31 cellular contexts compared by ENCODE assay signal in genomic region chr12:8622681-8623080, GRCh38. TPM values are rescaled to one million over a fixed set of nuclear protein-coding genes. Genes with fewer than 3 reads are reported as not detected.
"Had no signal": no experiment of that assay in that cellular context is flagged by ENCODE, and none has a peak within 500 bp of the region (broad histone marks: within the 10 kb centered on the region; RNA-seq: fewer than 3 reads in every experiment).

No MANE protein-coding gene starts in this region.

- H3K4me1 Mint-ChIP-seq: activated naive CD8-positive, alpha-beta T cell treated with anti-CD3 and anti-CD28 coated beads for 36 hours had no signal

- ATAC-seq: body of pancreas; left cardiac atrium; naive thymus-derived CD8-positive, alpha-beta T cell; sciatic nerve had no signal

- H3K9me3 Mint-ChIP-seq: activated naive CD4-positive, alpha-beta T cell treated with anti-CD3 and anti-CD28 coated beads for 36 hours; activated naive CD8-positive, alpha-beta T cell treated with anti-CD3 and anti-CD28 coated beads for 36 hours; stimulated activated naive CD8-positive, alpha-beta T cell treated with anti-CD3 and anti-CD28 coated beads, Interleukin-15, Interleukin-2, amounts not matched to agents 100 ng/mL and 50 ng/mL, for 24 hours had no signal

- H3K27me3 ChIP-seq: adrenal gland, body of pancreas, dorsolateral prefrontal cortex, uterus had no signal

- H3K9me3 ChIP-seq: adrenal gland, body of pancreas, thoracic aorta, uterus had no signal

- H3K27me3 Mint-ChIP-seq: activated naive CD8-positive, alpha-beta T cell treated with anti-CD3 and anti-CD28 coated beads for 36 hours; naive thymus-derived CD8-positive, alpha-beta T cell; progenitor cell of endocrine pancreas; stimulated activated naive CD8-positive, alpha-beta T cell treated with anti-CD3 and anti-CD28 coated beads, Interleukin-15, Interleukin-2, amounts not matched to agents 100 ng/mL and 50 ng/mL, for 24 hours had no signal

- H3K36me3 Mint-ChIP-seq: activated naive CD8-positive, alpha-beta T cell treated with anti-CD3 and anti-CD28 coated beads for 36 hours; naive thymus-derived CD8-positive, alpha-beta T cell had no signal

- DNase-seq: activated CD4-positive, alpha-beta T cell treated with anti-CD3 and anti-CD28 coated beads for 4 hours; activated CD4-positive, alpha-beta T cell treated with anti-CD3 and anti-CD28 coated beads, Interleukin-2, amount 50 U/mL, for 48 hours; activated CD8-positive, alpha-beta memory T cell treated with anti-CD3 and anti-CD28 coated beads for 24 hours; activated effector memory CD4-positive, alpha-beta T cell treated with Interleukin-2 at 50 U/mL for 16 hours; activated naive CD4-positive, alpha-beta T cell treated with anti-CD3 and anti-CD28 coated beads for 36 hours; activated naive CD8-positive, alpha-beta T cell treated with anti-CD3 and anti-CD28 coated beads for 36 hours; adrenal gland; aorta; body of pancreas; dorsolateral prefrontal cortex; effector memory CD4-positive, alpha-beta T cell; erythroblast; head of caudate nucleus; hippocampal formation; left cardiac atrium; mammary epithelial cell; naive thymus-derived CD8-positive, alpha-beta T cell; retina; stimulated activated CD4-positive, alpha-beta T cell treated with anti-CD3 and anti-CD28 coated beads, Interleukin-12 subunit alpha, Interleukin-12 subunit beta, amount 100 ng/mL, for 4 hours; stimulated activated CD4-positive, alpha-beta T cell treated with anti-CD3 and anti-CD28 coated beads, Interleukin-4, amount 100 ng/mL, for 1 hour; trophoblast cell; uterus had no signal

- H3K27ac ChIP-seq: adrenal gland, body of pancreas, dorsolateral prefrontal cortex, skin epidermis, thoracic aorta, uterus, VCaP had no signal

- H3K4me3 Mint-ChIP-seq: activated naive CD4-positive, alpha-beta T cell treated with anti-CD3 and anti-CD28 coated beads for 36 hours; activated naive CD8-positive, alpha-beta T cell treated with anti-CD3 and anti-CD28 coated beads for 36 hours; naive thymus-derived CD8-positive, alpha-beta T cell; stimulated activated naive CD8-positive, alpha-beta T cell treated with anti-CD3 and anti-CD28 coated beads, Interleukin-15, Interleukin-2, amounts not matched to agents 100 ng/mL and 50 ng/mL, for 24 hours had no signal

- H3K36me3 ChIP-seq: adrenal gland, thoracic aorta, uterus had no signal

- H3K4me3 ChIP-seq: adrenal gland, body of pancreas, dorsolateral prefrontal cortex, skin epidermis, thoracic aorta, uterus had no signal

- H3K4me1 ChIP-seq: adrenal gland, body of pancreas, uterus had no signal

- H3K27ac Mint-ChIP-seq: activated naive CD4-positive, alpha-beta T cell treated with anti-CD3 and anti-CD28 coated beads for 36 hours; activated naive CD8-positive, alpha-beta T cell treated with anti-CD3 and anti-CD28 coated beads for 36 hours; progenitor cell of endocrine pancreas; stimulated activated naive CD8-positive, alpha-beta T cell treated with anti-CD3 and anti-CD28 coated beads, Interleukin-15, Interleukin-2, amounts not matched to agents 100 ng/mL and 50 ng/mL, for 24 hours had no signal

RNA-seq across cellular contexts. Expression of gene AICDA, which starts 10.0 kb away (rescaled TPM):
- total RNA-seq: activated naive CD4-positive, alpha-beta T cell treated with anti-CD3 and anti-CD28 coated beads for 36 hours; activated naive CD8-positive, alpha-beta T cell treated with anti-CD3 and anti-CD28 coated beads for 36 hours; adrenal gland; body of pancreas; dorsolateral prefrontal cortex; mammary epithelial cell; naive thymus-derived CD8-positive, alpha-beta T cell; osteocyte; progenitor cell of endocrine pancreas; thoracic aorta had no signal
- polyA plus RNA-seq: adrenal gland; keratinocyte; liver; mammary epithelial cell; naive thymus-derived CD8-positive, alpha-beta T cell had no signal

RNA-seq across cellular contexts. Expression of gene MFAP5, which starts 39.9 kb away (rescaled TPM):
- total RNA-seq: activated naive CD4-positive, alpha-beta T cell treated with anti-CD3 and anti-CD28 coated beads for 36 hours; activated naive CD8-positive, alpha-beta T cell treated with anti-CD3 and anti-CD28 coated beads for 36 hours; naive thymus-derived CD8-positive, alpha-beta T cell; osteocyte; progenitor cell of endocrine pancreas had no signal
- polyA plus RNA-seq: naive thymus-derived CD8-positive, alpha-beta T cell had no signal
